In genomic region chr1:241640149-241640866, GRCh38 we compare ENCODE assay signal across 8 cellular contexts. TPM values are rescaled to one million over a fixed set of nuclear protein-coding genes. Genes with fewer than 3 reads are reported as not detected.
DNase-seq lines count a peak whose midpoint lies in the region; ATAC-seq, FAIRE-seq and TF ChIP-seq lines count a peak whose summit lies in the region.

Gene CHML (minus strand): TSS chr1:241640369. CDS start chr1:241635766, 4,603 bp downstream.
Gene OPN3 (minus strand): TSS chr1:241640369. CDS start chr1:241640254, 115 bp downstream.

- FAIRE-seq in bronchial epithelial cell (lab: Jason Lieb, UNC), result no peak

- H3K27me3 ChIP-seq in bronchial epithelial cell (ENCODE audit: control insufficient read depth, insufficient read depth, low read length) (no peaks in the 10 kb centered on the region), spleen (replicated peaks in 1 of 7) (no peaks in the 10 kb centered on the region)

- ATAC-seq in GM18870 (IDR thresholded peaks at IDR 0.05; ENCODE audit: unreplicated experiment), result peak; percentile 35
- ATAC-seq in HG03103 (IDR thresholded peaks at IDR 0.05; ENCODE audit: low read depth, unreplicated experiment), result peak; percentile 86

- H3K36me3 ChIP-seq in bronchial epithelial cell (ENCODE audit: control insufficient read depth, insufficient read depth, low read length) (no peaks in the 10 kb centered on the region), spleen (peaks cover 0 to 3% (median under 1%) of the 10 kb centered on the region in 6 donors)

- WGBS in spleen, 5 donors, result 5 to 17% (median 8%) methylated on average over 25 to 81 of the region's 81 CpGs

- intact Hi-C loops in spleen (cut with DNase I; ENCODE audit: low total_unique reads), result no loop called here

- peaks cover 18 to 50% (median 41%) of the 10 kb centered on the region in 6 donors for H3K4me1 ChIP-seq in spleen

- H3K4me3 ChIP-seq in WI38 (ENCODE audit: low read depth, low read length) (peak within 1 kb of the TSS; percentile 92), bronchial epithelial cell (ENCODE audit: low read depth, low read length) (peak within 1 kb of the TSS; percentile 67), spleen (peak within 1 kb of the TSS; percentile 67 to 87 (median 76))

- in situ Hi-C loops in ACHN (cut with HindIII; ENCODE audit: low pct_ligation_motif_present, low pct_unique_long_range_greater_than_20kb, low sequenced_read_pairs), result loop anchor here (25.0 kb wide), 1 partner anchor 222 kb away; no protein-coding TSS in a partner anchor

- TF ChIP-seq CTCF in WI38 (IDR thresholded peaks at IDR 0.05; ENCODE audit: low read depth, low read length) (no peak), bronchial epithelial cell (IDR thresholded peaks at IDR 0.05; ENCODE audit: insufficient read depth, low read length, severe bottlenecking) (no peak), spleen (IDR thresholded peaks at IDR 0.05 in 8 of 11, conservative IDR thresholded peaks at IDR 0.05 in 3 of 11) (peak in 2 of 11 experiments; percentile 5 to 11)

- DNase-seq in ACHN (peak; percentile 92), NCI-H2196 treated with DMSO at 0.1 percent for 48 hours (lab: John Stamatoyannopoulos, UW; ENCODE audit: unreplicated experiment) (peak; percentile 40), bronchial epithelial cell (ENCODE audit: low read depth) (peak; percentile 66), inferior parietal cortex (ENCODE audit: extremely low spot score) (peak; percentile 86), spleen (peak; percentile 99)

- peak within 1 kb of the TSS; percentile 73 to 93 (median 90) for H3K27ac ChIP-seq in spleen

- TF ChIP-seq POLR2A in spleen (IDR thresholded peaks at IDR 0.05), result peak in 2 of 3 donors; percentile 57 to 93

- peaks cover 0 to 13% (median 4%) of the 10 kb centered on the region in 8 donors for H3K9me3 ChIP-seq in spleen

RNA-seq across cellular contexts. Expression of gene CHML, which starts in this region (rescaled TPM):
- 11.1 and 12.9 TPM in 2 replicates for total RNA-seq in bronchial epithelial cell
- 10 to 100 TPM in 6 of 7 donors, 1 to 10 TPM in 1; 8.3 to 14.2 (median 11.2) TPM for total RNA-seq in spleen
- 1 to 10 TPM; 2.2 to 4.5 (median 3.0) TPM for polyA plus RNA-seq in spleen

RNA-seq across cellular contexts. Expression of gene OPN3, which starts in this region (rescaled TPM):
- total RNA-seq in bronchial epithelial cell (14.7 and 23.8 TPM in 2 replicates), spleen (10 to 100 TPM; 15.1 to 39.4 (median 19.6) TPM)
- polyA plus RNA-seq in spleen, result 10 to 100 TPM; 23.5 to 28.9 (median 25.7) TPM

Comparison
In these comparisons a context has a peak if more than half of its experiments do, and no peak if none do; other contexts are left out.
1. Peak in every context shown above with its lines: DNase-seq, ATAC-seq, H3K4me3 ChIP-seq and H3K27ac ChIP-seq.
2. DNase-seq: peak in every context shown above with its lines; median percentile 99 in spleen; 92 in ACHN; 86 in inferior parietal cortex; 66 in bronchial epithelial cell; 40 in NCI-H2196 treated with DMSO at 0.1 percent for 48 hours.